32 cellular contexts compared by ENCODE assay signal in genomic region chr3:138928727-138929372, GRCh38. TPM values are rescaled to one million over a fixed set of nuclear protein-coding genes. Genes with fewer than 3 reads are reported as not detected.
"Had no signal": no experiment of that assay in that cellular context is flagged by ENCODE, and none has a peak within 500 bp of the region (broad histone marks: within the 10 kb centered on the region; RNA-seq: fewer than 3 reads in every experiment).

No MANE protein-coding gene starts in this region.

- H3K4me3 Mint-ChIP-seq: immature natural killer cell; naive thymus-derived CD8-positive, alpha-beta T cell; stimulated activated naive CD8-positive, alpha-beta T cell treated with anti-CD3 and anti-CD28 coated beads, Interleukin-15, Interleukin-2, amounts not matched to agents 100 ng/mL and 50 ng/mL, for 24 hours had no signal

- ATAC-seq: left colon; left lung; naive thymus-derived CD8-positive, alpha-beta T cell; right lobe of liver had no signal

- H3K36me3 ChIP-seq: heart left ventricle, left lung, ovary, right atrium auricular region, right lobe of liver, suprapubic skin, thoracic aorta, tibial artery, uterus had no signal

- H3K4me3 ChIP-seq: heart left ventricle, left lung, ovary, right atrium auricular region, right lobe of liver, smooth muscle cell, suprapubic skin, thoracic aorta, tibial artery, uterus had no signal

- H3K27ac Mint-ChIP-seq: immature natural killer cell; naive thymus-derived CD8-positive, alpha-beta T cell; progenitor cell of endocrine pancreas; stimulated activated naive CD8-positive, alpha-beta T cell treated with anti-CD3 and anti-CD28 coated beads, Interleukin-15, Interleukin-2, amounts not matched to agents 100 ng/mL and 50 ng/mL, for 24 hours had no signal

- H3K27me3 ChIP-seq: ovary, right atrium auricular region, right lobe of liver, uterus had no signal

- H3K9me3 Mint-ChIP-seq: immature natural killer cell; naive thymus-derived CD8-positive, alpha-beta T cell; stimulated activated naive CD8-positive, alpha-beta T cell treated with anti-CD3 and anti-CD28 coated beads, Interleukin-15, Interleukin-2, amounts not matched to agents 100 ng/mL and 50 ng/mL, for 24 hours had no signal

- H3K4me2 ChIP-seq: smooth muscle cell had no signal

- H3K4me1 ChIP-seq: heart left ventricle, right atrium auricular region, right lobe of liver, suprapubic skin, tibial artery, uterus had no signal

- DNase-seq: heart left ventricle; hypothalamus; immature natural killer cell; kidney; left colon; mesenchymal stem cell; naive thymus-derived CD8-positive, alpha-beta T cell; ovary; right lobe of liver; stimulated activated CD4-positive, alpha-beta T cell treated with anti-CD3 and anti-CD28 coated beads, Interleukin-1b, Interleukin-23, amount 100 ng/mL, for 48 hours; stimulated activated CD4-positive, alpha-beta T cell treated with anti-CD3 and anti-CD28 coated beads, Interleukin-2, amount 100 ng/mL, for 48 hours; stimulated activated CD4-positive, alpha-beta T cell treated with anti-CD3 and anti-CD28 coated beads, Interleukin-4, amount 100 ng/mL, for 4 hours; stimulated activated CD8-positive, alpha-beta memory T cell treated with anti-CD3 and anti-CD28 coated beads, Interleukin-4, amount 100 ng/mL, for 48 hours; stimulated activated naive CD4-positive, alpha-beta T cell; tibial artery; trophoblast cell; uterus had no signal

- H3K27ac ChIP-seq: heart left ventricle, left lung, ovary, right atrium auricular region, right lobe of liver, suprapubic skin, thoracic aorta, tibial artery, uterus had no signal

- H3K9me3 ChIP-seq: heart left ventricle, left lung, ovary, right atrium auricular region, right lobe of liver, suprapubic skin, thoracic aorta, tibial artery, uterus had no signal

- H3K4me1 Mint-ChIP-seq: immature natural killer cell; naive thymus-derived CD8-positive, alpha-beta T cell had no signal

- H3K36me3 Mint-ChIP-seq: immature natural killer cell; naive thymus-derived CD8-positive, alpha-beta T cell had no signal

RNA-seq across cellular contexts. Expression of gene FOXL2, which starts 18.1 kb away (rescaled TPM):
- total RNA-seq: heart left ventricle; kidney; left colon; left lung; liver; lung microvascular endothelial cell; naive thymus-derived CD8-positive, alpha-beta T cell; omental fat pad; right atrium auricular region; right lobe of liver; skeletal muscle tissue; smooth muscle cell; subcutaneous adipose tissue; thoracic aorta; ureter had no signal
- polyA plus RNA-seq: heart left ventricle; immature natural killer cell; liver; naive thymus-derived CD8-positive, alpha-beta T cell; neural cell; smooth muscle cell had no signal

RNA-seq across cellular contexts. Expression of gene FOXL2NB, which starts 18.2 kb away (rescaled TPM):
- total RNA-seq: kidney; left colon; left lung; liver; lung microvascular endothelial cell; naive thymus-derived CD8-positive, alpha-beta T cell; omental fat pad; progenitor cell of endocrine pancreas; pulmonary artery endothelial cell; right atrium auricular region; right lobe of liver; skeletal muscle tissue; smooth muscle cell; subcutaneous adipose tissue; thoracic aorta; ureter had no signal
- polyA plus RNA-seq: heart left ventricle; immature natural killer cell; liver; naive thymus-derived CD8-positive, alpha-beta T cell; neural cell; smooth muscle cell had no signal
